18 cellular contexts compared by ENCODE assay signal in genomic region chr20:35433337-35433736, GRCh38. TPM values are rescaled to one million over a fixed set of nuclear protein-coding genes. Genes with fewer than 3 reads are reported as not detected.
DNase-seq lines count a peak whose midpoint lies in the region; ATAC-seq and TF ChIP-seq lines count a peak whose summit lies in the region.
"Had no signal": no experiment of that assay in that cellular context is flagged by ENCODE, and none has a peak within 500 bp of the region (broad histone marks: within the 10 kb centered on the region; RNA-seq: fewer than 3 reads in every experiment).

No MANE protein-coding gene starts in this region.

- DNase-seq in T-helper 17 cell (no peak), nephron progenitor cell (no peak), kidney glomerular epithelial cell (lab: John Stamatoyannopoulos, UW) (no peak)
- no peak for DNase-seq in activated CD4-positive, alpha-beta T cell treated with anti-CD3 and anti-CD28 coated beads for 36 hours
- no peak for DNase-seq in activated CD4-positive, alpha-beta T cell treated with anti-CD3 and anti-CD28 coated beads, Interleukin-2, amount 10 ng/mL, durations not matched to agents 7 days and 5 days
- DNase-seq: CD8-positive, alpha-beta T cell; COR-L47; DMS 273 treated with DMSO at 0.1 percent for 48 hours; DMS53; DND-41; EL had no signal

- POLR2A ChIA-PET in HEK293 (lab: Yijun Ruan, JAX) = no interaction called here
- POLR2A ChIA-PET in activated CD4-positive, alpha-beta T cell treated with anti-CD3 and anti-CD28 coated beads for 36 hours (lab: Charles Lee) = no interaction called here
- POLR2A ChIA-PET in activated CD4-positive, alpha-beta T cell treated with anti-CD3 and anti-CD28 coated beads, Interleukin-2, amount 10 ng/mL, durations not matched to agents 7 days and 5 days (lab: Charles Lee) = interaction anchor here (1.1 kb wide), 1 partner anchor 123 kb away, joined by 4 read pairs; no protein-coding TSS in a partner anchor

- H3K27ac Mint-ChIP-seq in T-helper 17 cell (no peak overlapping the region), nephron progenitor cell (peak overlapping the region; percentile 57)
- H3K27ac Mint-ChIP-seq in activated CD4-positive, alpha-beta T cell treated with anti-CD3 and anti-CD28 coated beads for 36 hours = no peak overlapping the region
- H3K27ac Mint-ChIP-seq in activated CD4-positive, alpha-beta T cell treated with anti-CD3 and anti-CD28 coated beads, Interleukin-2, amount 10 ng/mL, durations not matched to agents 7 days and 5 days = no peak overlapping the region
- H3K27ac Mint-ChIP-seq: B cell; CD8-positive, alpha-beta T cell; IgD-negative memory B cell had no signal

- peaks cover 4% of the 10 kb centered on the region for H3K4me1 ChIP-seq in HEK293 (ENCODE audit: control insufficient read depth, insufficient read depth, low read length)
- H3K4me1 ChIP-seq: HAP-1 had no signal

- CTCF ChIA-PET in HEK293 (lab: Yijun Ruan, JAX) = interaction anchor here (0.6 to 1.7 kb wide), 2 partner anchors 14 to 104 kb away, joined by 3 to 5 read pairs; no protein-coding TSS in a partner anchor
- CTCF ChIA-PET in activated CD4-positive, alpha-beta T cell treated with anti-CD3 and anti-CD28 coated beads for 36 hours (lab: Charles Lee) = no interaction called here
- CTCF ChIA-PET in activated CD4-positive, alpha-beta T cell treated with anti-CD3 and anti-CD28 coated beads, Interleukin-2, amount 10 ng/mL, durations not matched to agents 7 days and 5 days (lab: Charles Lee) = no interaction called here

- H3K27ac ChIP-seq in HEK293 (ENCODE audit: extremely low read depth, low read depth, low read length) = no peak overlapping the region
- H3K27ac ChIP-seq: BLaER1 treated with 17β-estradiol and CSF1 and Interleukin-3, amounts not matched to agents 10 nM and 100 nM; HL-60 had no signal

- H3K4me3 Mint-ChIP-seq in T-helper 17 cell (peak overlapping the region; percentile 53), nephron progenitor cell (no peak overlapping the region)
- no peak overlapping the region for H3K4me3 Mint-ChIP-seq in activated CD4-positive, alpha-beta T cell treated with anti-CD3 and anti-CD28 coated beads for 36 hours
- no peak overlapping the region for H3K4me3 Mint-ChIP-seq in activated CD4-positive, alpha-beta T cell treated with anti-CD3 and anti-CD28 coated beads, Interleukin-2, amount 10 ng/mL, durations not matched to agents 7 days and 5 days
- H3K4me3 Mint-ChIP-seq: B cell; CD8-positive, alpha-beta T cell; IgD-negative memory B cell had no signal

- H3K9me3 ChIP-seq in HEK293 (ENCODE audit: control insufficient read depth, insufficient read depth, low read depth, low read length) (no peaks in the 10 kb centered on the region), T-helper 17 cell (ENCODE audit: control insufficient read depth, low read length, poor library complexity, severe bottlenecking) (no peaks in the 10 kb centered on the region)
- H3K9me3 ChIP-seq: BLaER1 treated with 17β-estradiol and CSF1 and Interleukin-3, amounts not matched to agents 10 nM and 100 nM; HAP-1 had no signal

- peaks cover 4% of the 10 kb centered on the region for H3K27me3 Mint-ChIP-seq in T-helper 17 cell
- peaks cover 5% of the 10 kb centered on the region for H3K27me3 Mint-ChIP-seq in nephron progenitor cell (ENCODE audit: low read depth, poor library complexity)
- no peaks in the 10 kb centered on the region for H3K27me3 Mint-ChIP-seq in activated CD4-positive, alpha-beta T cell treated with anti-CD3 and anti-CD28 coated beads for 36 hours
- H3K27me3 Mint-ChIP-seq in activated CD4-positive, alpha-beta T cell treated with anti-CD3 and anti-CD28 coated beads, Interleukin-2, amount 10 ng/mL, durations not matched to agents 7 days and 5 days = no peaks in the 10 kb centered on the region
- H3K27me3 Mint-ChIP-seq: IgD-negative memory B cell had no signal

- peaks cover 22% of the 10 kb centered on the region for H3K4me1 Mint-ChIP-seq in T-helper 17 cell
- H3K4me1 Mint-ChIP-seq in nephron progenitor cell = peaks cover 67% of the 10 kb centered on the region
- H3K4me1 Mint-ChIP-seq in activated CD4-positive, alpha-beta T cell treated with anti-CD3 and anti-CD28 coated beads for 36 hours = peaks cover 5% of the 10 kb centered on the region
- H3K4me1 Mint-ChIP-seq in activated CD4-positive, alpha-beta T cell treated with anti-CD3 and anti-CD28 coated beads, Interleukin-2, amount 10 ng/mL, durations not matched to agents 7 days and 5 days = peaks cover 6% of the 10 kb centered on the region
- H3K4me1 Mint-ChIP-seq: B cell had no signal

- TF ChIP-seq CTCF in HEK293 (tag by site-specific recombination; IDR thresholded peaks at IDR 0.05) (no peak), nephron progenitor cell (IDR thresholded peaks at IDR 0.05) (no peak)

- H3K9me3 Mint-ChIP-seq in nephron progenitor cell = no peaks in the 10 kb centered on the region
- no peaks in the 10 kb centered on the region for H3K9me3 Mint-ChIP-seq in activated CD4-positive, alpha-beta T cell treated with anti-CD3 and anti-CD28 coated beads for 36 hours (ENCODE audit: low read depth)
- H3K9me3 Mint-ChIP-seq in activated CD4-positive, alpha-beta T cell treated with anti-CD3 and anti-CD28 coated beads, Interleukin-2, amount 10 ng/mL, durations not matched to agents 7 days and 5 days = no peaks in the 10 kb centered on the region
- H3K9me3 Mint-ChIP-seq: CD8-positive, alpha-beta T cell; IgD-negative memory B cell had no signal

- H3K36me3 ChIP-seq in HEK293 (ENCODE audit: control insufficient read depth in 2 of 2, insufficient read depth in 1 of 2, low read length in 2 of 2) = no peaks in the 10 kb centered on the region
- H3K36me3 ChIP-seq: BLaER1 treated with 17β-estradiol and CSF1 and Interleukin-3, amounts not matched to agents 10 nM and 100 nM; HAP-1 had no signal

- intact Hi-C loops in activated CD4-positive, alpha-beta T cell treated with anti-CD3 and anti-CD28 coated beads for 36 hours (cut with DNase I, micrococcal nuclease) = no loop called here

- no peak for ATAC-seq in T-helper 17 cell
- ATAC-seq in activated CD4-positive, alpha-beta T cell treated with anti-CD3 and anti-CD28 coated beads for 36 hours = no peak
- ATAC-seq: CD8-positive, alpha-beta T cell; GM12878 had no signal

- H3K36me3 Mint-ChIP-seq in T-helper 17 cell (ENCODE audit: low read depth) (no peaks in the 10 kb centered on the region), nephron progenitor cell (ENCODE audit: low read depth) (no peaks in the 10 kb centered on the region)
- no peaks in the 10 kb centered on the region for H3K36me3 Mint-ChIP-seq in activated CD4-positive, alpha-beta T cell treated with anti-CD3 and anti-CD28 coated beads for 36 hours (ENCODE audit: low read depth)
- H3K36me3 Mint-ChIP-seq in activated CD4-positive, alpha-beta T cell treated with anti-CD3 and anti-CD28 coated beads, Interleukin-2, amount 10 ng/mL, durations not matched to agents 7 days and 5 days (ENCODE audit: low read depth) = no peaks in the 10 kb centered on the region
- H3K36me3 Mint-ChIP-seq: CD8-positive, alpha-beta T cell; IgD-negative memory B cell had no signal

- no peak overlapping the region for H3K4me3 ChIP-seq in HEK293 (ENCODE audit: low read depth, low read length)
- H3K4me3 ChIP-seq: BLaER1 treated with 17β-estradiol and CSF1 and Interleukin-3, amounts not matched to agents 10 nM and 100 nM; GM12878; HAP-1 had no signal

TF ChIP-seq in HEK293, 187 proteins besides CTCF, POLR2A, EP300 and RAD21:
- TF ChIP-seq SCRT2 (tag by site-specific recombination; IDR thresholded peaks at IDR 0.05) (peak; percentile 76), ZNF423 (tag by site-specific recombination; IDR thresholded peaks at IDR 0.05) (no peak), SCRT1 (tag by site-specific recombination; IDR thresholded peaks at IDR 0.05; ENCODE audit: borderline replicate concordance) (peak; percentile 85)
TF ChIP-seq in HEK293: peak in this region for 2.

RNA-seq across cellular contexts. Expression of gene GDF5, which starts 4.7 kb away (rescaled TPM):
- total RNA-seq in T-helper 17 cell = not detected
- not detected for total RNA-seq in activated CD4-positive, alpha-beta T cell treated with anti-CD3 and anti-CD28 coated beads for 36 hours
- not detected for total RNA-seq in activated CD4-positive, alpha-beta T cell treated with anti-CD3 and anti-CD28 coated beads, Interleukin-2, amount 10 ng/mL, durations not matched to agents 7 days and 5 days
- total RNA-seq: B cell; CD8-positive, alpha-beta T cell had no signal

RNA-seq across cellular contexts. Expression of gene UQCC1, which starts 21.6 kb away (rescaled TPM):
- total RNA-seq in T-helper 17 cell = 10 to 100 TPM; 24.9 to 32.0 TPM
- 10 to 100 TPM; 51.0 to 54.6 TPM for total RNA-seq in activated CD4-positive, alpha-beta T cell treated with anti-CD3 and anti-CD28 coated beads for 36 hours
- total RNA-seq in activated CD4-positive, alpha-beta T cell treated with anti-CD3 and anti-CD28 coated beads, Interleukin-2, amount 10 ng/mL, durations not matched to agents 7 days and 5 days = 10 to 100 TPM; 46.9 to 48.6 TPM

RNA-seq across cellular contexts. Expression of gene CEP250, which starts 22.1 kb away (rescaled TPM):
- 10 to 100 TPM; 36.6 to 44.4 TPM for total RNA-seq in T-helper 17 cell
- 10 to 100 TPM; 50.4 to 60.2 TPM for total RNA-seq in activated CD4-positive, alpha-beta T cell treated with anti-CD3 and anti-CD28 coated beads for 36 hours
- 10 to 100 TPM; 56.8 to 75.4 TPM for total RNA-seq in activated CD4-positive, alpha-beta T cell treated with anti-CD3 and anti-CD28 coated beads, Interleukin-2, amount 10 ng/mL, durations not matched to agents 7 days and 5 days
